ENCODE assay signal across 28 cellular contexts in genomic region chr12:22598141-22598762, GRCh38.
"Had no signal": no experiment of that assay in that cellular context is flagged by ENCODE, and none has a peak within 500 bp of the region (broad histone marks: within the 10 kb centered on the region; RNA-seq: fewer than 3 reads in every experiment).

No MANE protein-coding gene starts in this region.

- H3K27ac Mint-ChIP-seq: activated B cell treated with CpG ODN at 0.5 μM for 24 hours; activated CD4-positive, alpha-beta memory T cell treated with anti-CD3 and anti-CD28 coated beads for 36 hours; activated naive CD4-positive, alpha-beta T cell treated with anti-CD3 and anti-CD28 coated beads, Interleukin-2, amount 50 U/mL, for 72 hours; activated T-helper 1 cell treated with anti-CD3 and anti-CD28 coated beads, Interleukin-12 subunit alpha, Interleukin-12 subunit beta, Interleukin-2, Interleukin-4 antibody, amounts not matched to agents 30 ng/mL and 10 ng/mL and 1 ng/mL, durations not matched to agents 14 hours and 24 hours and 36 hours; dendritic cell treated with granulocyte-macrophage colony-stimulating factor and Interleukin-4, amounts not matched to agents 40 ng/mL and 50 ng/mL, for 4 days; memory B cell; naive thymus-derived CD8-positive, alpha-beta T cell; stimulated activated naive B cell treated with anti-CD40 and anti-IgM and Interleukin-4, amounts not matched to agents 10 μg/mL and 1 μg/mL and 100 μg/mL, for 72 hours; T-helper 2 cell treated with Interferon-gamma antibody and Interleukin-4, amounts not matched to agents 5 μg/mL and 100 μg/mL, for 36 hours had no signal

- H3K36me3 ChIP-seq: adrenal gland, breast epithelium, neutrophil, pancreas, spleen, thoracic aorta, upper lobe of right lung had no signal

- H3K4me3 Mint-ChIP-seq: activated B cell treated with CpG ODN at 0.5 μM for 24 hours; activated CD4-positive, alpha-beta memory T cell treated with anti-CD3 and anti-CD28 coated beads for 36 hours; activated T-helper 1 cell treated with anti-CD3 and anti-CD28 coated beads, Interleukin-12 subunit alpha, Interleukin-12 subunit beta, Interleukin-2, Interleukin-4 antibody, amounts not matched to agents 30 ng/mL and 10 ng/mL and 1 ng/mL, durations not matched to agents 14 hours and 24 hours and 36 hours; dendritic cell treated with granulocyte-macrophage colony-stimulating factor and Interleukin-4, amounts not matched to agents 40 ng/mL and 50 ng/mL, for 4 days; memory B cell; naive thymus-derived CD8-positive, alpha-beta T cell; stimulated activated naive B cell treated with anti-CD40 and anti-IgM and Interleukin-4, amounts not matched to agents 10 μg/mL and 1 μg/mL and 100 μg/mL, for 72 hours; T-helper 2 cell treated with Interferon-gamma antibody and Interleukin-4, amounts not matched to agents 5 μg/mL and 100 μg/mL, for 36 hours had no signal

- H3K4me3 ChIP-seq: adrenal gland, breast epithelium, pancreas, spleen, thoracic aorta, upper lobe of right lung had no signal

- DNase-seq: activated B cell treated with CpG ODN at 0.5 μM for 24 hours; activated CD4-positive, alpha-beta memory T cell treated with anti-CD3 and anti-CD28 coated beads for 36 hours; activated CD4-positive, alpha-beta T cell treated with anti-CD3 and anti-CD28 coated beads for 4 hours; activated gamma-delta T cell treated with Interleukin-2 at 50 U/mL for 16 hours; activated T-cell treated with anti-CD3 and anti-CD28 coated beads for 4 hours; adrenal gland; cerebellar nuclear complex; effector memory CD4-positive, alpha-beta T cell; foreskin fibroblast; islet precursor cell; left ventricle myocardium superior; naive thymus-derived CD8-positive, alpha-beta T cell; pancreas; spleen; stimulated activated naive B cell treated with anti-CD40 and anti-IgM and Interleukin-4, amounts not matched to agents 10 μg/mL and 1 μg/mL and 100 μg/mL, for 72 hours; upper lobe of right lung had no signal

- H3K9me3 ChIP-seq: adrenal gland, breast epithelium, neutrophil, pancreas, thoracic aorta, upper lobe of right lung had no signal

- H3K27me3 Mint-ChIP-seq: activated B cell treated with CpG ODN at 0.5 μM for 24 hours; activated CD4-positive, alpha-beta memory T cell treated with anti-CD3 and anti-CD28 coated beads for 36 hours; dendritic cell treated with granulocyte-macrophage colony-stimulating factor and Interleukin-4, amounts not matched to agents 40 ng/mL and 50 ng/mL, for 4 days; memory B cell had no signal

- FAIRE-seq: astrocyte, endothelial cell of umbilical vein, pancreas, TTC549 had no signal

- H3K4me1 ChIP-seq: adrenal gland, breast epithelium, pancreas, spleen, upper lobe of right lung had no signal

- ATAC-seq: activated naive CD4-positive, alpha-beta T cell treated with anti-CD3 and anti-CD28 coated beads, Interleukin-2, amount 50 U/mL, for 72 hours; left ventricle myocardium superior; naive thymus-derived CD8-positive, alpha-beta T cell; sciatic nerve; stimulated activated naive B cell treated with anti-CD40 and anti-IgM and Interleukin-4, amounts not matched to agents 10 μg/mL and 1 μg/mL and 100 μg/mL, for 72 hours; upper lobe of right lung had no signal

- H3K36me3 Mint-ChIP-seq: activated CD4-positive, alpha-beta memory T cell treated with anti-CD3 and anti-CD28 coated beads for 36 hours; activated naive CD4-positive, alpha-beta T cell treated with anti-CD3 and anti-CD28 coated beads, Interleukin-2, amount 50 U/mL, for 72 hours; stimulated activated naive B cell treated with anti-CD40 and anti-IgM and Interleukin-4, amounts not matched to agents 10 μg/mL and 1 μg/mL and 100 μg/mL, for 72 hours had no signal

- H3K4me1 Mint-ChIP-seq: activated B cell treated with CpG ODN at 0.5 μM for 24 hours; memory B cell; stimulated activated naive B cell treated with anti-CD40 and anti-IgM and Interleukin-4, amounts not matched to agents 10 μg/mL and 1 μg/mL and 100 μg/mL, for 72 hours had no signal

- H3K27me3 ChIP-seq: adrenal gland, breast epithelium, neutrophil, pancreas, spleen, upper lobe of right lung had no signal

- H3K9me3 Mint-ChIP-seq: activated B cell treated with CpG ODN at 0.5 μM for 24 hours; activated CD4-positive, alpha-beta memory T cell treated with anti-CD3 and anti-CD28 coated beads for 36 hours; activated naive CD4-positive, alpha-beta T cell treated with anti-CD3 and anti-CD28 coated beads, Interleukin-2, amount 50 U/mL, for 72 hours; activated T-helper 1 cell treated with anti-CD3 and anti-CD28 coated beads, Interleukin-12 subunit alpha, Interleukin-12 subunit beta, Interleukin-2, Interleukin-4 antibody, amounts not matched to agents 30 ng/mL and 10 ng/mL and 1 ng/mL, durations not matched to agents 14 hours and 24 hours and 36 hours; T-helper 2 cell treated with Interferon-gamma antibody and Interleukin-4, amounts not matched to agents 5 μg/mL and 100 μg/mL, for 36 hours had no signal

- H3K27ac ChIP-seq: adrenal gland, breast epithelium, neutrophil, pancreas, spleen, thoracic aorta, upper lobe of right lung had no signal
